ENCODE assay signal across 1 cellular context in the genomic region with DNA sequence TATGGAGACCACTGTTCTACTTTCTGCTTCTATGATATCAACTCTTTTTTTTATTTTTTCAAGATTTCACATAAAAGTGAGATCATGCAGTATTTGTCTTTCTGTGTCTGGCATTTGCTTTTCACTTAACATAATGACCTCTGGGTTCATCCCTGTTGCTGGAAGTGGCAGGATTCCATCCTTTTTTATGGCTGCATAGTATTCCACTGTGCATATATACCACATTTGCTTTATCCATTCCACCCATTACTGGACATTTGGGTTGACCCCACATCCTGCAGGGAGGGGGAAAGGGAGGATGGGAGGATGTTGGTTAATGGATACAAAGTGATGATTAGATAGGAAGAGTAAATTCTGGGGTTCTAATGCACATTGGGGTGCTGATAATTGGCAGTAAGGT.
TF ChIP-seq lines count a peak whose summit lies in the region.

No MANE protein-coding gene starts in this region.

TF ChIP-seq in HEK293, 187 proteins besides CTCF, POLR2A, EP300 and RAD21:
- TF ChIP-seq, protein P1, sequence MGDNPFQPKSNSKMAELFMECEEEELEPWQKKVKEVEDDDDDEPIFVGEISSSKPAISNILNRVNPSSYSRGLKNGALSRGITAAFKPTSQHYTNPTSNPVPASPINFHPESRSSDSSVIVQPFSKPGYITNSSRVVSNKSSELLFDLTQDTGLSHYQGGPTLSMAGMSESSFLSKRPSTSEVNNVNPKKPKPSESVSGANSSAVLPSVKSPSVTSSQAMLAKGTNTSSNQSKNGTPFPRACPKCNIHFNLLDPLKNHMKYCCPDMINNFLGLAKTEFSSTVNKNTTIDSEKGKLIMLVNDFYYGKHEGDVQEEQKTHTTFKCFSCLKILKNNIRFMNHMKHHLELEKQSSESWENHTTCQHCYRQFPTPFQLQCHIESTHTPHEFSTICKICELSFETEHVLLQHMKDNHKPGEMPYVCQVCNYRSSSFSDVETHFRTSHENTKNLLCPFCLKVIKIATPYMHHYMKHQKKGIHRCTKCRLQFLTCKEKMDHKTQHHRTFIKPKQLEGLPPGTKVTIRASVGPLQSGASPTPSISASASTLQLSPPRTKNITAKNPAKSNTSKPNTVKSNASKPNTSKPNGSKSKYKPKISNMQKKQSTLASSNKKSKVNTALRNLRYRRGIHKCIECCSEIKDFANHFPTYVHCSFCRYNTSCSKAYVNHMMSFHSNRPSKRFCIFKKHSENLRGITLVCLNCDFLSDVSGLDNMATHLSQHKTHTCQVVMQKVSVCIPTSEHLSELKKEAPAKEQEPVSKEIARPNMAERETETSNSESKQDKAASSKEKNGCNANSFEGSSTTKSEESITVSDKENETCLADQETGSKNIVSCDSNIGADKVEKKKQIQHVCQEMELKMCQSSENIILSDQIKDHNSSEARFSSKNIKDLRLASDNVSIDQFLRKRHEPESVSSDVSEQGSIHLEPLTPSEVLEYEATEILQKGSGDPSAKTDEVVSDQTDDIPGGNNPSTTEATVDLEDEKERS (tag by site-specific recombination; IDR thresholded peaks at IDR 0.05): peak; percentile 82; the same call in 1 of the 2 replicates
- TF ChIP-seq SCRT2 (tag by site-specific recombination; IDR thresholded peaks at IDR 0.05): no peak
- peak; percentile 80; the same call in 1 of the 2 replicates for TF ChIP-seq ZNF146 (tag by site-specific recombination; IDR thresholded peaks at IDR 0.05)
- TF ChIP-seq ZNF596 (tag by site-specific recombination; IDR thresholded peaks at IDR 0.05): no peak
- no peak for TF ChIP-seq ZNF585B (tag by site-specific recombination; IDR thresholded peaks at IDR 0.05)
